In genomic region chr7:142496545-142496991, GRCh38 we compare ENCODE assay signal across 8 cellular contexts.
DNase-seq lines count a peak whose midpoint lies in the region; ATAC-seq and TF ChIP-seq lines count a peak whose summit lies in the region.

No MANE protein-coding gene starts in this region.

- no peaks in the 10 kb centered on the region for H3K9me3 ChIP-seq in CD4-positive, CD25-positive, alpha-beta regulatory T cell (ENCODE audit: control insufficient read depth in 2 of 2, low read length in 2 of 2)

- peak; percentile 78 for TF ChIP-seq CTCF in fibroblast of mammary gland (conservative IDR thresholded peaks at IDR 0.05; ENCODE audit: control insufficient read depth, insufficient read depth, low read depth, low read length)
- TF ChIP-seq CTCF in progenitor cell of endocrine pancreas (IDR thresholded peaks at IDR 0.05; ENCODE audit: unreplicated experiment), result peak; percentile 85

- H3K36me3 ChIP-seq in CD4-positive, CD25-positive, alpha-beta regulatory T cell (ENCODE audit: control insufficient read depth, insufficient read depth, low read length), result no peaks in the 10 kb centered on the region

- peak overlapping the region in 3 of 4 donors; percentile 8 to 83 (median 59) for H3K4me3 Mint-ChIP-seq in CD4-positive, CD25-positive, alpha-beta regulatory T cell
- H3K4me3 Mint-ChIP-seq in progenitor cell of endocrine pancreas (ENCODE audit: low read depth), result no peak overlapping the region

- H3K9me3 Mint-ChIP-seq in CD4-positive, CD25-positive, alpha-beta regulatory T cell, result peaks cover 0 to 1% (median 0%) of the 10 kb centered on the region in 7 donors
- H3K9me3 Mint-ChIP-seq in progenitor cell of endocrine pancreas (ENCODE audit: low read depth), result no peaks in the 10 kb centered on the region

- peak in 1 of 2 donors; percentile 19 for ATAC-seq in CD4-positive, CD25-positive, alpha-beta regulatory T cell (ENCODE audit: low read depth in 2 of 2)
- peak; percentile 63 for ATAC-seq in GM18858 (IDR thresholded peaks at IDR 0.05; ENCODE audit: unreplicated experiment)
- peak; percentile 67 for ATAC-seq in HG03175 (IDR thresholded peaks at IDR 0.05; ENCODE audit: unreplicated experiment)
- ATAC-seq in GM18873 (IDR thresholded peaks at IDR 0.05; ENCODE audit: low FRiP score, unreplicated experiment), result no peak

- peak overlapping the region; percentile 51 for H3K27ac ChIP-seq in CD4-positive, CD25-positive, alpha-beta regulatory T cell (ENCODE audit: insufficient read depth, low read length, poor library complexity, severe bottlenecking)

- peaks cover 5 to 48% (median 24%) of the 10 kb centered on the region in 4 donors for H3K4me1 Mint-ChIP-seq in CD4-positive, CD25-positive, alpha-beta regulatory T cell
- H3K4me1 Mint-ChIP-seq in progenitor cell of endocrine pancreas (ENCODE audit: low read depth), result no peaks in the 10 kb centered on the region

- H3K36me3 Mint-ChIP-seq in CD4-positive, CD25-positive, alpha-beta regulatory T cell, result peaks cover 10% of the 10 kb centered on the region
- H3K36me3 Mint-ChIP-seq in progenitor cell of endocrine pancreas (ENCODE audit: insufficient read depth), result no peaks in the 10 kb centered on the region

- H3K4me1 ChIP-seq in CD4-positive, CD25-positive, alpha-beta regulatory T cell (ENCODE audit: control insufficient read depth, insufficient read depth, low read length, poor library complexity, severe bottlenecking), result peaks cover 21% of the 10 kb centered on the region

- H3K27me3 Mint-ChIP-seq in CD4-positive, CD25-positive, alpha-beta regulatory T cell, result peaks cover 9% of the 10 kb centered on the region
- H3K27me3 Mint-ChIP-seq in progenitor cell of endocrine pancreas, result peaks cover 54% of the 10 kb centered on the region

- H3K4me3 ChIP-seq in CD4-positive, CD25-positive, alpha-beta regulatory T cell (ENCODE audit: low read depth, low read length), result peak overlapping the region; percentile 55
- no peak overlapping the region for H3K4me3 ChIP-seq in fibroblast of mammary gland (ENCODE audit: control insufficient read depth, low read depth, low read length)

- H3K27ac Mint-ChIP-seq in CD4-positive, CD25-positive, alpha-beta regulatory T cell, result peak overlapping the region in 2 of 3 donors; percentile 41 to 75
- H3K27ac Mint-ChIP-seq in progenitor cell of endocrine pancreas, result peak overlapping the region; percentile 2

- no peaks in the 10 kb centered on the region for H3K27me3 ChIP-seq in CD4-positive, CD25-positive, alpha-beta regulatory T cell (ENCODE audit: control insufficient read depth, insufficient read depth, low read length)

- peak in 2 of 3 donors; percentile 32 to 52 for DNase-seq in CD4-positive, CD25-positive, alpha-beta regulatory T cell
- DNase-seq in SW480 (ENCODE audit: low spot score), result peak; percentile 67
- DNase-seq in fibroblast of mammary gland (ENCODE audit: low read depth), result peak; percentile 61
- no peak for DNase-seq in progenitor cell of endocrine pancreas (ENCODE audit: low spot score, unreplicated experiment)
- no peak for DNase-seq in activated CD8-positive, alpha-beta memory T cell treated with anti-CD3 and anti-CD28 coated beads for 24 hours

Comparison
In these comparisons a context has a peak if more than half of its experiments do, and no peak if none do; other contexts are left out.
1. DNase-seq: peak in CD4-positive, CD25-positive, alpha-beta regulatory T cell (2 of 3), SW480 (single experiment) and fibroblast of mammary gland (single experiment); none in progenitor cell of endocrine pancreas (single experiment) and activated CD8-positive, alpha-beta memory T cell treated with anti-CD3 and anti-CD28 coated beads for 24 hours (single experiment).